1 cellular context compared by ENCODE assay signal in genomic region chr14:103138483-103139370, GRCh38.
TF ChIP-seq lines count a peak whose summit lies in the region.

No MANE protein-coding gene starts in this region.

TF ChIP-seq in GM23338, 12 proteins besides CTCF, POLR2A, EP300 and RAD21 (continued from another document):
- TF ChIP-seq ZNF462 (CRISPR knock-in tag; IDR thresholded peaks at IDR 0.05) (no peak), STAT1 (IDR thresholded peaks at IDR 0.05; ENCODE audit: unreplicated experiment) (no peak)
